Comparison of ENCODE assay signal across 1 cellular context in genomic region chr21:42593007-42593814, GRCh38.
TF ChIP-seq lines count a peak whose summit lies in the region.

No MANE protein-coding gene starts in this region.

TF ChIP-seq in HCT116, 20 proteins besides CTCF, POLR2A, EP300 and RAD21 (continued from another document):
- no peak for TF ChIP-seq SP1 (IDR thresholded peaks at IDR 0.05; ENCODE audit: low read depth)
